11 cellular contexts compared by ENCODE assay signal in genomic region chr5:154868702-154869101, GRCh38. TPM values are rescaled to one million over a fixed set of nuclear protein-coding genes. Genes with fewer than 3 reads are reported as not detected.
DNase-seq lines count a peak whose midpoint lies in the region; ATAC-seq, FAIRE-seq and TF ChIP-seq lines count a peak whose summit lies in the region.
"Had no signal": no experiment of that assay in that cellular context is flagged by ENCODE, and none has a peak within 500 bp of the region (broad histone marks: within the 10 kb centered on the region; RNA-seq: fewer than 3 reads in every experiment).

No MANE protein-coding gene starts in this region.

- DNase-seq in COLO829 (ENCODE audit: low spot score) = peak; percentile 15
- peak; percentile 15 for DNase-seq in HT1080 (ENCODE audit: low read depth)
- no peak for DNase-seq in GM12878 (ENCODE audit: low read depth, low spot score)
- DNase-seq in kidney = no peak
- DNase-seq in HAP-1 (ENCODE audit: low spot score in 2 of 2) = no peak
- DNase-seq: activated T-cell treated with anti-CD3 and anti-CD28 coated beads, Interleukin-2, amount 50 U/mL, for 4 hours; HCEC 1CT; stimulated activated CD8-positive, alpha-beta memory T cell treated with anti-CD3 and anti-CD28 coated beads, Interleukin-4, amount 100 ng/mL, for 48 hours had no signal

- no peak overlapping the region for H3K4me2 ChIP-seq in GM12878 (ENCODE audit: control insufficient read depth, insufficient read depth)

- no peak for TF ChIP-seq POLR2A in GM12878 (IDR thresholded peaks at IDR 0.05; ENCODE audit: low read depth, low read length)

- peak; percentile 27 for ATAC-seq in GM12878
- ATAC-seq in GM18868 (IDR thresholded peaks at IDR 0.05; ENCODE audit: unreplicated experiment) = no peak
- ATAC-seq in HG02798 (IDR thresholded peaks at IDR 0.05; ENCODE audit: poor library complexity, unreplicated experiment) = no peak
- ATAC-seq: activated T-cell treated with anti-CD3 and anti-CD28 coated beads, Interleukin-2, amount 50 U/mL, for 4 hours had no signal

- H3K9me3 ChIP-seq in GM12878 (replicated peaks; ENCODE audit: control insufficient read depth, insufficient read depth, low read length) (no peaks in the 10 kb centered on the region), liver (ENCODE audit: control insufficient read depth in 4 of 4, low read length in 3 of 4) (no peaks in the 10 kb centered on the region), kidney (ENCODE audit: control insufficient read depth in 1 of 2, low read length in 2 of 2) (no peaks in the 10 kb centered on the region), HAP-1 (no peaks in the 10 kb centered on the region)

- FAIRE-seq in GM12878 (lab: Jason Lieb, UNC) = no peak
- FAIRE-seq in kidney (lab: Jason Lieb, UNC) = no peak

- H3K4me3 ChIP-seq in GM12878 (no peak overlapping the region), liver (ENCODE audit: low read depth in 1 of 3, low read length in 3 of 3) (no peak overlapping the region), kidney (ENCODE audit: low read length in 2 of 2) (no peak overlapping the region), HAP-1 (no peak overlapping the region)

- SMC1A ChIA-PET in GM12878 (lab: Charles Lee; ENCODE audit: uncharacterized antibody, unreplicated experiment) = interaction anchor here (2.0 kb wide), 1 partner anchor 218 kb away, joined by 5 read pairs; no protein-coding TSS in a partner anchor

- CTCF ChIA-PET in GM12878 (lab: Yijun Ruan, JAX) = interaction anchor here (0.8 kb wide), 1 partner anchor 217 kb away, joined by 3 read pairs; no protein-coding TSS in a partner anchor

- peaks cover 2 to 24% of the 10 kb centered on the region in 2 experiments for H3K36me3 ChIP-seq in GM12878 (ENCODE audit: control insufficient read depth in 2 of 2, insufficient read depth in 2 of 2, low read length in 1 of 2)
- peaks cover 3 to 37% (median 32%) of the 10 kb centered on the region in 4 donors for H3K36me3 ChIP-seq in liver (ENCODE audit: control insufficient read depth in 4 of 4, insufficient read depth in 3 of 4, low read depth in 1 of 4, low read length in 3 of 4)
- peaks cover 21 to 25% of the 10 kb centered on the region in 2 donors for H3K36me3 ChIP-seq in kidney (ENCODE audit: control insufficient read depth in 1 of 2, insufficient read depth in 2 of 2, low read length in 2 of 2)
- peaks cover 56% of the 10 kb centered on the region for H3K36me3 ChIP-seq in HAP-1 (replicated peaks)

- POLR2A ChIA-PET in GM12878 (lab: Charles Lee) = interaction anchor here (0.7 kb wide), 2 partner anchors 34 to 52 kb away, joined by 3 read pairs; no protein-coding TSS in a partner anchor

- RAD21 ChIA-PET in GM12878 (lab: Charles Lee; ENCODE audit: unreplicated experiment) = no interaction called here

- H3K27me3 ChIP-seq in GM12878 (replicated peaks in 1 of 2; ENCODE audit: control insufficient read depth in 2 of 2, insufficient read depth in 2 of 2, low read length in 1 of 2) (no peaks in the 10 kb centered on the region), liver (ENCODE audit: control insufficient read depth in 4 of 4, insufficient read depth in 4 of 4, low read length in 3 of 4) (no peaks in the 10 kb centered on the region), HAP-1 (ENCODE audit: low read depth) (no peaks in the 10 kb centered on the region)

- peaks cover 2% of the 10 kb centered on the region for H3K79me2 ChIP-seq in GM12878 (ENCODE audit: control insufficient read depth, insufficient read depth, low read length)

- TF ChIP-seq RAD21 in GM12878 (IDR thresholded peaks at IDR 0.05; ENCODE audit: insufficient read depth, low read depth, low read length) (no peak), liver (IDR thresholded peaks at IDR 0.05) (peak; percentile 47 to 74)

- H2AFZ ChIP-seq in GM12878 (ENCODE audit: control insufficient read depth, low read depth, low read length) = no peak overlapping the region

- H3K27ac ChIP-seq in GM12878 (ENCODE audit: control insufficient read depth, insufficient read depth) = no peak overlapping the region
- H3K27ac ChIP-seq in liver (ENCODE audit: low read depth in 1 of 2, low read length in 2 of 2) = no peak overlapping the region
- no peak overlapping the region for H3K27ac ChIP-seq in kidney (ENCODE audit: low read depth in 2 of 2, low read length in 2 of 2)

- WGBS in GM12878 (ENCODE audit: insufficient coverage, insufficient replicate concordance, low lambda C conversion rate, missing lambda C conversion rate) = 96% methylated on average over 5 of the region's 5 CpGs
- WGBS in liver = 94% methylated on average over 5 of the region's 5 CpGs

- TF ChIP-seq CTCF in GM12878 (IDR thresholded peaks at IDR 0.05 in 2 of 3, conservative IDR thresholded peaks at IDR 0.05 in 1 of 3; ENCODE audit: control insufficient read depth in 2 of 3, extremely low read depth in 1 of 3, insufficient read depth in 1 of 3, low read depth in 3 of 3, low read length in 3 of 3) (peak in 1 of 3 experiments; percentile 18; a peak in 1 of 6 replicates), liver (IDR thresholded peaks at IDR 0.05; ENCODE audit: low read depth, low read length, missing input control) (no peak), kidney (IDR thresholded peaks at IDR 0.05; ENCODE audit: borderline replicate concordance, extremely low read depth, insufficient read depth) (no peak)

- no peaks in the 10 kb centered on the region for H4K20me1 ChIP-seq in GM12878 (ENCODE audit: control insufficient read depth, insufficient read depth)

- intact Hi-C loops in GM12878 (cut with micrococcal nuclease; ENCODE audit: unreplicated experiment) (no loop called here), kidney (cut with DNase I) (no loop called here)

- TF ChIP-seq EP300 in GM12878 (IDR thresholded peaks at IDR 0.05; ENCODE audit: borderline replicate concordance in 1 of 2, control insufficient read depth in 1 of 2, low read depth in 2 of 2, low read length in 2 of 2) = no peak

- H3K9ac ChIP-seq in GM12878 (ENCODE audit: control insufficient read depth, insufficient read depth, low read length) = no peak overlapping the region
- H3K9ac ChIP-seq in liver (ENCODE audit: low read depth in 1 of 2, low read length in 2 of 2) = no peak overlapping the region
- no peak overlapping the region for H3K9ac ChIP-seq in kidney (ENCODE audit: low read length in 2 of 2)

- in situ Hi-C loops in GM12878 (cut with MboI) = no loop called here
- in situ Hi-C loops in HAP-1 (cut with MboI; ENCODE audit: low sequenced_read_pairs) = no loop called here

- no TSS peak for BruUV-seq in GM12878 (replicated peaks; lab: Mats Ljungman, UMichigan)

- no peaks in the 10 kb centered on the region for H3K4me1 ChIP-seq in GM12878 (ENCODE audit: control insufficient read depth, insufficient read depth, low read length)
- H3K4me1 ChIP-seq in liver (ENCODE audit: control insufficient read depth in 4 of 4, insufficient read depth in 4 of 4, low read length in 3 of 4) = peaks cover 0 to 2% (median 0%) of the 10 kb centered on the region in 4 donors
- no peaks in the 10 kb centered on the region for H3K4me1 ChIP-seq in kidney (ENCODE audit: control insufficient read depth in 1 of 2, insufficient read depth in 1 of 2, low read depth in 1 of 2, low read length in 2 of 2)
- no peaks in the 10 kb centered on the region for H3K4me1 ChIP-seq in HAP-1

RNA-seq across cellular contexts. Expression of gene CNOT8, which starts 10.3 kb away (rescaled TPM):
- total RNA-seq in HT1080 (2014; rRNA removed; shearing (Covaris generic)) = 40.0 and 52.5 TPM in 2 replicates
- 55.5 and 57.8 TPM in 2 replicates for polyA plus RNA-seq in HT1080 (2015; cell fraction: cytosol; rRNA removed)
- 55.3 and 57.5 TPM in 2 replicates for polyA plus RNA-seq in HT1080 (2015; cell fraction: nucleus; rRNA removed)
- total RNA-seq in GM12878 (2013; cell fraction: nucleolus; rRNA removed) = 36.9 and 43.3 TPM in 2 replicates
- total RNA-seq in GM12878 (2014; rRNA removed) (33.8 and 49.8 TPM in 2 replicates), GM12878 (2014; rRNA removed; fragmentation: Illumina TruSeq; extraction: Trizol) (34.3 and 35.6 TPM in 2 replicates), GM12878 (2021) (37.5 and 42.4 TPM in 2 replicates), liver (10 to 100 TPM; 28.9 to 38.9 TPM), kidney (40.4 TPM)
- polyA plus RNA-seq in GM12878 (2011; ENCODE audit: low read depth) = 23.2 TPM
- polyA plus RNA-seq in GM12878 (2011; rRNA removed) (48.3 and 76.5 TPM in 2 replicates), GM12878 (2014; fragmentation: Illumina TruSeq; extraction: Trizol) (42.6 and 51.0 TPM in 2 replicates), GM12878 (2014; fragmentation: Nextera tagmentation; extraction: Ambion mirVana) (10 to 100 TPM; 13.2 to 21.3 TPM), GM12878 (2014; rRNA removed) (31.1 and 34.6 TPM in 2 replicates), GM12878 (2016; fragmentation: Nextera tagmentation; extraction: Ambion mirVana) (10 to 100 TPM; 53.7 to 57.1 TPM), liver (10 to 100 TPM; 12.6 to 12.7 TPM), kidney (ENCODE audit: insufficient read depth, low read depth, low replicate concordance) (28.4 TPM)
- 43.9 and 59.3 TPM in 2 replicates for polyA plus RNA-seq in GM12878 (2011; cell fraction: cytosol; rRNA removed)
- 28.5 and 29.6 TPM in 2 replicates for polyA plus RNA-seq in GM12878 (2011; cell fraction: nucleus; rRNA removed)
- 28.5 and 34.1 TPM in 2 replicates for polyA plus RNA-seq in GM12878 (2012)
- polyA minus RNA-seq in GM12878 (2011; rRNA and poly(A)+ RNA removed) = 44.5 and 58.6 TPM in 2 replicates
- 16.8 and 21.8 TPM in 2 replicates for polyA minus RNA-seq in GM12878 (2011; cell fraction: cytosol; rRNA and poly(A)+ RNA removed)
- polyA minus RNA-seq in GM12878 (2011; cell fraction: nucleus; rRNA and poly(A)+ RNA removed) = 7.7 and 9.9 TPM in 2 replicates

RNA-seq across cellular contexts. Expression of gene FAXDC2, which starts 18.3 kb away (rescaled TPM):
- 0.90 and 1.4 TPM in 2 replicates for total RNA-seq in HT1080 (2014; rRNA removed; shearing (Covaris generic))
- polyA plus RNA-seq in HT1080 (2015; cell fraction: cytosol; rRNA removed) = 2.5 and 2.8 TPM in 2 replicates
- 5.4 and 6.9 TPM in 2 replicates for polyA plus RNA-seq in HT1080 (2015; cell fraction: nucleus; rRNA removed)
- total RNA-seq in GM12878 (2013; cell fraction: nucleolus; rRNA removed) = 1.5 and 2.2 TPM in 2 replicates
- total RNA-seq in GM12878 (2014; rRNA removed) (0.05 and 0.17 TPM in 2 replicates), GM12878 (2014; rRNA removed; fragmentation: Illumina TruSeq; extraction: Trizol) (0.22 and 0.28 TPM in 2 replicates), GM12878 (2021) (0.32 and 0.38 TPM in 2 replicates), liver (100 to 1,000 TPM in 1 of 2 donors, 10 to 100 TPM in 1; 73.0 to 110 TPM), kidney (14.1 TPM)
- polyA plus RNA-seq in GM12878 (2011; ENCODE audit: low read depth) = 0.68 TPM
- polyA plus RNA-seq in GM12878 (2011; rRNA removed) (0.48 and 0.72 TPM in 2 replicates), GM12878 (2014; fragmentation: Illumina TruSeq; extraction: Trizol) (0.21 and 0.32 TPM in 2 replicates), GM12878 (2014; fragmentation: Nextera tagmentation; extraction: Ambion mirVana) (under 1 TPM; 0.13 to 0.32 TPM), GM12878 (2014; rRNA removed) (0.42 TPM in 2 replicates), GM12878 (2016; fragmentation: Nextera tagmentation; extraction: Ambion mirVana) (1 to 10 TPM; 1.2 to 1.8 TPM), liver (10 to 100 TPM; 27.5 to 56.1 TPM), kidney (ENCODE audit: insufficient read depth, low read depth, low replicate concordance) (18.3 TPM)
- polyA plus RNA-seq in GM12878 (2011; cell fraction: cytosol; rRNA removed) = 0.62 and 1.2 TPM in 2 replicates
- 1.3 and 2.0 TPM in 2 replicates for polyA plus RNA-seq in GM12878 (2011; cell fraction: nucleus; rRNA removed)
- polyA plus RNA-seq in GM12878 (2012) = 0.58 and 0.67 TPM in 2 replicates
- polyA minus RNA-seq in GM12878 (2011; rRNA and poly(A)+ RNA removed) = 1.2 and 1.9 TPM in 2 replicates
- not detected in 2 replicates for polyA minus RNA-seq in GM12878 (2011; cell fraction: cytosol; rRNA and poly(A)+ RNA removed)
- polyA minus RNA-seq in GM12878 (2011; cell fraction: nucleus; rRNA and poly(A)+ RNA removed) = 0.29 and 0.48 TPM in 2 replicates

Comparison
In these comparisons a context has a peak if more than half of its experiments do, and no peak if none do; other contexts are left out.
1. DNase-seq: peak in COLO829 (single experiment) and HT1080 (single experiment); none in GM12878 (single experiment), kidney (single experiment) and HAP-1 (0 of 2).